In genomic region chr7:6615853-6616555, GRCh38 we compare ENCODE assay signal across 8 cellular contexts. TPM values are rescaled to one million over a fixed set of nuclear protein-coding genes. Genes with fewer than 3 reads are reported as not detected.
DNase-seq lines count a peak whose midpoint lies in the region; ATAC-seq lines count a peak whose summit lies in the region.

No MANE protein-coding gene starts in this region.

- H3K36me3 Mint-ChIP-seq in activated CD4-positive, alpha-beta T cell treated with anti-CD3 and anti-CD28 coated beads for 36 hours (ENCODE audit: low read depth), result no peaks in the 10 kb centered on the region
- no peaks in the 10 kb centered on the region for H3K36me3 Mint-ChIP-seq in activated naive CD8-positive, alpha-beta T cell treated with anti-CD3 and anti-CD28 coated beads, Interleukin-2, amount 50 U/mL, for 24 hours (ENCODE audit: low read depth)
- peaks cover under 1% of the 10 kb centered on the region for H3K36me3 Mint-ChIP-seq in stimulated activated memory B cell treated with anti-CD40 and anti-IgM and Interleukin-4, amounts not matched to agents 10 μg/mL and 1 μg/mL and 100 μg/mL, for 72 hours

- no peaks in the 10 kb centered on the region for H3K9me3 Mint-ChIP-seq in activated CD4-positive, alpha-beta T cell treated with anti-CD3 and anti-CD28 coated beads for 36 hours (ENCODE audit: low read depth)
- no peaks in the 10 kb centered on the region for H3K9me3 Mint-ChIP-seq in activated naive CD8-positive, alpha-beta T cell treated with anti-CD3 and anti-CD28 coated beads, Interleukin-2, amount 50 U/mL, for 24 hours
- H3K9me3 Mint-ChIP-seq in stimulated activated memory B cell treated with anti-CD40 and anti-IgM and Interleukin-4, amounts not matched to agents 10 μg/mL and 1 μg/mL and 100 μg/mL, for 72 hours, result no peaks in the 10 kb centered on the region

- H3K27me3 Mint-ChIP-seq in activated CD4-positive, alpha-beta T cell treated with anti-CD3 and anti-CD28 coated beads for 36 hours, result peaks cover 3% of the 10 kb centered on the region
- peaks cover 3% of the 10 kb centered on the region for H3K27me3 Mint-ChIP-seq in activated naive CD8-positive, alpha-beta T cell treated with anti-CD3 and anti-CD28 coated beads, Interleukin-2, amount 50 U/mL, for 24 hours
- H3K27me3 Mint-ChIP-seq in stimulated activated memory B cell treated with anti-CD40 and anti-IgM and Interleukin-4, amounts not matched to agents 10 μg/mL and 1 μg/mL and 100 μg/mL, for 72 hours, result peaks cover 8% of the 10 kb centered on the region

- intact Hi-C loops in activated CD4-positive, alpha-beta T cell treated with anti-CD3 and anti-CD28 coated beads for 36 hours (cut with DNase I, micrococcal nuclease), result no loop called here

- H3K4me3 Mint-ChIP-seq in activated CD4-positive, alpha-beta T cell treated with anti-CD3 and anti-CD28 coated beads for 36 hours, result peak overlapping the region; percentile 40
- H3K4me3 Mint-ChIP-seq in activated naive CD8-positive, alpha-beta T cell treated with anti-CD3 and anti-CD28 coated beads, Interleukin-2, amount 50 U/mL, for 24 hours, result peak overlapping the region; percentile 8
- peak overlapping the region; percentile 73 for H3K4me3 Mint-ChIP-seq in stimulated activated memory B cell treated with anti-CD40 and anti-IgM and Interleukin-4, amounts not matched to agents 10 μg/mL and 1 μg/mL and 100 μg/mL, for 72 hours

- CTCF ChIA-PET in activated CD4-positive, alpha-beta T cell treated with anti-CD3 and anti-CD28 coated beads for 36 hours (lab: Charles Lee), result interaction anchor here (0.6 to 0.9 kb wide), 2 partner anchors 66 to 1642 kb away, joined by 3 read pairs; no protein-coding TSS in a partner anchor

- no peak overlapping the region for H3K27ac Mint-ChIP-seq in activated CD4-positive, alpha-beta T cell treated with anti-CD3 and anti-CD28 coated beads for 36 hours
- no peak overlapping the region for H3K27ac Mint-ChIP-seq in activated naive CD8-positive, alpha-beta T cell treated with anti-CD3 and anti-CD28 coated beads, Interleukin-2, amount 50 U/mL, for 24 hours
- peak overlapping the region; percentile 66 for H3K27ac Mint-ChIP-seq in stimulated activated memory B cell treated with anti-CD40 and anti-IgM and Interleukin-4, amounts not matched to agents 10 μg/mL and 1 μg/mL and 100 μg/mL, for 72 hours

- POLR2A ChIA-PET in activated CD4-positive, alpha-beta T cell treated with anti-CD3 and anti-CD28 coated beads for 36 hours (lab: Charles Lee), result no interaction called here

- DNase-seq in activated CD4-positive, alpha-beta T cell treated with anti-CD3 and anti-CD28 coated beads for 36 hours, result no peak
- DNase-seq in activated CD4-positive, alpha-beta T cell treated with anti-CD3 and anti-CD28 coated beads, Interleukin-2, amount 50 U/mL, for 1 hour, result no peak
- no peak for DNase-seq in activated naive CD8-positive, alpha-beta T cell treated with anti-CD3 and anti-CD28 coated beads, Interleukin-2, amount 50 U/mL, for 24 hours
- peak; percentile 59 for DNase-seq in iPS-NIHi7 (ENCODE audit: extremely low spot score)
- no peak for DNase-seq in T1000 (lab: John Stamatoyannopoulos, UW)
- DNase-seq in activated CD4-positive, alpha-beta T cell treated with anti-CD3 and anti-CD28 coated beads for 48 hours, result no peak

- ATAC-seq in activated CD4-positive, alpha-beta T cell treated with anti-CD3 and anti-CD28 coated beads for 36 hours, result peak; percentile 17
- ATAC-seq in activated naive CD8-positive, alpha-beta T cell treated with anti-CD3 and anti-CD28 coated beads, Interleukin-2, amount 50 U/mL, for 24 hours, result no peak
- peak; percentile 54 for ATAC-seq in stimulated activated memory B cell treated with anti-CD40 and anti-IgM and Interleukin-4, amounts not matched to agents 10 μg/mL and 1 μg/mL and 100 μg/mL, for 72 hours
- ATAC-seq in HG02981 (IDR thresholded peaks at IDR 0.05; ENCODE audit: unreplicated experiment), result no peak

- peaks cover 18% of the 10 kb centered on the region for H3K4me1 Mint-ChIP-seq in activated CD4-positive, alpha-beta T cell treated with anti-CD3 and anti-CD28 coated beads for 36 hours
- peaks cover 31% of the 10 kb centered on the region for H3K4me1 Mint-ChIP-seq in activated naive CD8-positive, alpha-beta T cell treated with anti-CD3 and anti-CD28 coated beads, Interleukin-2, amount 50 U/mL, for 24 hours
- peaks cover 31% of the 10 kb centered on the region for H3K4me1 Mint-ChIP-seq in stimulated activated memory B cell treated with anti-CD40 and anti-IgM and Interleukin-4, amounts not matched to agents 10 μg/mL and 1 μg/mL and 100 μg/mL, for 72 hours

RNA-seq across cellular contexts. Expression of gene ZNF853, which starts 0.6 kb away (rescaled TPM):
- total RNA-seq in activated CD4-positive, alpha-beta T cell treated with anti-CD3 and anti-CD28 coated beads for 36 hours, result 1 to 10 TPM; 1.2 to 1.3 TPM

RNA-seq across cellular contexts. Expression of gene ZNF316, which starts 21.1 kb away (rescaled TPM):
- 10 to 100 TPM; 15.7 to 20.8 TPM for total RNA-seq in activated CD4-positive, alpha-beta T cell treated with anti-CD3 and anti-CD28 coated beads for 36 hours

RNA-seq across cellular contexts. Expression of gene INTS15, which starts 26.2 kb away (rescaled TPM):
- total RNA-seq in activated CD4-positive, alpha-beta T cell treated with anti-CD3 and anti-CD28 coated beads for 36 hours, result 10 to 100 TPM; 27.8 to 31.8 TPM

RNA-seq across cellular contexts. Expression of gene ZDHHC4, which starts 38.8 kb away (rescaled TPM):
- total RNA-seq in activated CD4-positive, alpha-beta T cell treated with anti-CD3 and anti-CD28 coated beads for 36 hours, result 10 to 100 TPM; 30.1 to 34.1 TPM

Comparison
In these comparisons a context has a peak if more than half of its experiments do, and no peak if none do; other contexts are left out.
1. ATAC-seq: peak in activated CD4-positive, alpha-beta T cell treated with anti-CD3 and anti-CD28 coated beads for 36 hours (single experiment) and stimulated activated memory B cell treated with anti-CD40 and anti-IgM and Interleukin-4, amounts not matched to agents 10 μg/mL and 1 μg/mL and 100 μg/mL, for 72 hours (single experiment); none in activated naive CD8-positive, alpha-beta T cell treated with anti-CD3 and anti-CD28 coated beads, Interleukin-2, amount 50 U/mL, for 24 hours (single experiment) and HG02981 (single experiment).
2. H3K4me3 Mint-ChIP-seq: peak in every context shown above with its lines; median percentile 73 in stimulated activated memory B cell treated with anti-CD40 and anti-IgM and Interleukin-4, amounts not matched to agents 10 μg/mL and 1 μg/mL and 100 μg/mL, for 72 hours; 40 in activated CD4-positive, alpha-beta T cell treated with anti-CD3 and anti-CD28 coated beads for 36 hours; 8 in activated naive CD8-positive, alpha-beta T cell treated with anti-CD3 and anti-CD28 coated beads, Interleukin-2, amount 50 U/mL, for 24 hours.